Comparison of ENCODE assay signal across 34 cellular contexts in the genomic region with DNA sequence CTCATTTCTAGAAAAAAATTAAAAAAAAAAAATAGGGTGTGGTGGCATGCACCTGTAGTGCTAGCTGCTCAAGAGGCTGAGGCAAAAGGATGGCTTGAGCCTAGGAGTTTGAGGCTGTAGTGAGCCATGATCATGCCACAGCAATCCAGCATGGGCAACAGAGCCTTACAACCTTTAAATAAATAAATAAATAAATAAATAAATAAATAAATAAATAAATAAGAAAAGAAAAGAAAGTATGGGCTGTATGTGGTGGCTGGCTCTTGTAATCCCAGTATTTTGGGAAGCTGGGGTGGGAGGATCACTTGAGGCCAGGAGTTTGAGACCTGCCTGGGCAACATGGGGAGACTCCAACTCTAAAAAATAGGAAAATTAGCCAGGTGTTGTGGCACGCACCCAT.
"Had no signal": no experiment of that assay in that cellular context is flagged by ENCODE, and none has a peak within 500 bp of the region (broad histone marks: within the 10 kb centered on the region; RNA-seq: fewer than 3 reads in every experiment).

No MANE protein-coding gene starts in this region.

- DNase-seq: activated B cell treated with CpG ODN at 0.5 μM for 24 hours; activated CD4-positive, alpha-beta memory T cell treated with anti-CD3 and anti-CD28 coated beads for 36 hours; activated CD4-positive, alpha-beta T cell treated with anti-CD3 and anti-CD28 coated beads for 4 hours; activated CD4-positive, alpha-beta T cell treated with anti-CD3 and anti-CD28 coated beads, Interleukin-2, amount 10 ng/mL, durations not matched to agents 24 days and 14 days; activated CD4-positive, alpha-beta T cell treated with anti-CD3 and anti-CD28 coated beads, Interleukin-2, amount 50 U/mL, for 1 hour; activated CD4-positive, alpha-beta T cell treated with anti-CD3 and anti-CD28 coated beads, Interleukin-2, amount 50 U/mL, for 4 hours; activated CD4-positive, CD25-positive, alpha-beta regulatory T cell treated with anti-CD3 and anti-CD28 coated beads, Interleukin-2, amount 50 U/mL, for 72 hours; activated CD8-positive, alpha-beta memory T cell treated with anti-CD3 and anti-CD28 coated beads, Interleukin-2, amount 50 U/mL, for 4 hours; activated CD8-positive, alpha-beta T cell treated with anti-CD3 and anti-CD28 coated beads for 36 hours; activated effector memory CD4-positive, alpha-beta T cell treated with anti-CD3 and anti-CD28 coated beads, Interleukin-2, amount 50 U/mL, for 16 hours; activated gamma-delta T cell treated with Interleukin-2 at 50 U/mL for 16 hours; activated naive CD4-positive, alpha-beta T cell; activated naive CD4-positive, alpha-beta T cell treated with anti-CD3 and anti-CD28 coated beads for 36 hours; activated naive CD4-positive, alpha-beta T cell treated with anti-CD3 and anti-CD28 coated beads, Interleukin-2, amount 50 U/mL, for 16 hours; activated naive CD8-positive, alpha-beta T cell treated with anti-CD3 and anti-CD28 coated beads for 36 hours; activated T-cell treated with anti-CD3 and anti-CD28 coated beads for 4 hours; activated T-cell treated with anti-CD3 and anti-CD28 coated beads, Interleukin-2, amount 50 U/mL, for 1 hour; activated T-cell treated with anti-CD3 and anti-CD28 coated beads, Interleukin-2, amount 50 U/mL, for 4 hours; activated T-cell treated with anti-CD3 and anti-CD28 coated beads, Interleukin-2, amount 50 U/mL, for 72 hours; adrenal gland; amniotic stem cell; aorta; body of pancreas; brain microvascular endothelial cell; central memory CD4-positive, alpha-beta T cell; T-helper 2 cell; T-helper 9 cell had no signal

- ATAC-seq: activated CD8-positive, alpha-beta T cell treated with anti-CD3 and anti-CD28 coated beads for 36 hours; activated naive CD4-positive, alpha-beta T cell treated with anti-CD3 and anti-CD28 coated beads, Interleukin-2, amount 50 U/mL, for 72 hours; activated T-cell treated with anti-CD3 and anti-CD28 coated beads, Interleukin-2, amount 50 U/mL, for 4 hours; activated T-cell treated with anti-CD3 and anti-CD28 coated beads, Interleukin-2, amount 50 U/mL, for 72 hours; activated T-helper 17 cell treated with anti-CD3 and anti-CD28 coated beads, Interleukin-2, amount 50 U/mL, for 72 hours; body of pancreas had no signal

- H3K9me3 ChIP-seq: adrenal gland, breast epithelium had no signal

- H3K27me3 ChIP-seq: adrenal gland, body of pancreas, brain microvascular endothelial cell, breast epithelium had no signal

- H3K4me3 ChIP-seq: adrenal gland, body of pancreas, breast epithelium had no signal

- H3K36me3 ChIP-seq: adrenal gland, brain microvascular endothelial cell, breast epithelium had no signal

- FAIRE-seq: astrocyte, colon, TTC549 had no signal

- H3K4me1 ChIP-seq: adrenal gland, body of pancreas, breast epithelium had no signal

- H3K27ac ChIP-seq: adrenal gland, body of pancreas, brain microvascular endothelial cell, breast epithelium, VCaP had no signal
